ENCODE assay signal across 8 cellular contexts in the genomic region with DNA sequence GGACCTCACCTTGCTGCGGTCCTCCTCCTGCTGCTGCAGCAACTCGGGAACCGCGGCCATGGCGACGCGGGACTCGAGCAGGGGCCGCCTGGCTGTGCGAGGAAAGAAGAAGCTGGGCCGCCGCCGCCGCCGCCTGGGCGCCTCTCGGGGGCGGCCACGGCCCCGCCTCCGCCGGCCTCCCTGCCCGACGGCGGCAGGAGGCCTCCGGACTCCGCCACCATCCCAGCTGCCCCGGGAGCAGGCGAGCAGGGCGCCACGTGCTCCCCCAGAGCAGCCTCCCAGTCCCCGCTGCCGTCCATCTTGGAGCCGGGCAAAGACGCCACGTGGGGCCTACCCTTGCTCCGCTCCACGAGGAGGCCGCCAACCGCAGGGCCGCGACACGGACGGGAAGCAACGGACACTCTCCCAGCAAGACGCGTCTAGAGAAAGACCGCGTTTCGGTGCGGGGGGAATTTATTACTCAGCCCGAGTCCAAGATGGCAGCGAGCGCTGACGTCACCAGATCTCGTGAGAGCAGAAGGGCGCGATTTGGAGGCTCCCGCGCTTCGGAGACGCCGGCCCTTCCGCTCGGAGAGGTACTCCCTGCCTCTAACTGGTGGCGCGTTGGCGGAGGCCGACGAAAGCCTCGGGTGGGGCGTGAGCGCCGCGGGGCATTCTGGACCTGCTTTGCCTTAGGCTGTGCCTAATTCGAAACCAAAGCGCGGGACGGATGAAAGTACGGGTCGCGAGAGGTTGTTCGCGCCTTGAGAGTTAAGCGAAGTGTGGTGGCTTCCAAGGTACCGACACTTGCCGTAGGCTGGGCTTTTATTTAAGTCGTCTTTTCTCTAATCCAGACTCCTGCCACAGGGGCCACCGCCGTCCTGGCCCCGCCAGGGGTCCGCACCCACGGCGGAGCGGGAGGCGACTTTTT. TPM values are rescaled to one million over a fixed set of nuclear protein-coding genes. Genes with fewer than 3 reads are reported as not detected.
DNase-seq lines count a peak whose midpoint lies in the region; ATAC-seq and TF ChIP-seq lines count a peak whose summit lies in the region.

A gene with protein sequence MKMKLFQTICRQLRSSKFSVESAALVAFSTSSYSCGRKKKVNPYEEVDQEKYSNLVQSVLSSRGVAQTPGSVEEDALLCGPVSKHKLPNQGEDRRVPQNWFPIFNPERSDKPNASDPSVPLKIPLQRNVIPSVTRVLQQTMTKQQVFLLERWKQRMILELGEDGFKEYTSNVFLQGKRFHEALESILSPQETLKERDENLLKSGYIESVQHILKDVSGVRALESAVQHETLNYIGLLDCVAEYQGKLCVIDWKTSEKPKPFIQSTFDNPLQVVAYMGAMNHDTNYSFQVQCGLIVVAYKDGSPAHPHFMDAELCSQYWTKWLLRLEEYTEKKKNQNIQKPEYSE (plus strand): TSS at position 653 of the 910 bp plus-strand sequence. CDS start 842 bp downstream, outside the sequence.
A gene (minus strand): TSS at position 429 of the 910 bp plus-strand sequence. CDS start 369 bp downstream, at position 60.

- H3K4me3 Mint-ChIP-seq in IgD-negative memory B cell = peak within 1 kb of the TSS; percentile 95 to 99 (median 98)

- H3K9me3 ChIP-seq in mononuclear cell (ENCODE audit: low read depth, low read length) = no peaks in the 10 kb centered on the region

- TF ChIP-seq CTCF in epithelial cell of esophagus (IDR thresholded peaks at IDR 0.05; ENCODE audit: insufficient read depth, low read depth, low read length, missing control alignments) = no peak

- no peaks in the 10 kb centered on the region for H3K9me3 Mint-ChIP-seq in IgD-negative memory B cell

- DNase-seq in DMS 273 treated with DMSO at 0.1 percent for 48 hours (lab: John Stamatoyannopoulos, UW) = peak; percentile 98
- DNase-seq in OCI-M2 (lab: John Stamatoyannopoulos, UW; ENCODE audit: unreplicated experiment) = peak; percentile 95
- peak; percentile 99 for DNase-seq in activated T-cell treated with anti-CD3 and anti-CD28 coated beads for 4 hours
- peak; percentile 99 for DNase-seq in epithelial cell of esophagus (ENCODE audit: low read depth)
- DNase-seq in stimulated activated CD8-positive, alpha-beta memory T cell treated with anti-CD3 and anti-CD28 coated beads, Interleukin-4, amount 100 ng/mL, for 1 hour (ENCODE audit: low read depth in 2 of 2, low spot score in 1 of 2) = peak; percentile 98

- H3K4me3 ChIP-seq in epithelial cell of esophagus (ENCODE audit: low read length) (peak within 1 kb of the TSS; percentile 84), mononuclear cell (ENCODE audit: low read length) (peak within 1 kb of the TSS; percentile 99)

- no peaks in the 10 kb centered on the region for H3K27me3 Mint-ChIP-seq in IgD-negative memory B cell

- no peaks in the 10 kb centered on the region for H3K36me3 Mint-ChIP-seq in IgD-negative memory B cell

- peak within 1 kb of the TSS; percentile 95 to 99 (median 98) for H3K27ac Mint-ChIP-seq in IgD-negative memory B cell

- H3K27me3 ChIP-seq in mononuclear cell (ENCODE audit: insufficient read depth, low read length) = no peaks in the 10 kb centered on the region

- peak; percentile 79 for ATAC-seq in GM21529 (IDR thresholded peaks at IDR 0.05; ENCODE audit: unreplicated experiment)

- H3K4me1 Mint-ChIP-seq in IgD-negative memory B cell = peaks cover 44 to 52% (median 49%) of the 10 kb centered on the region in 3 donors

- peaks cover 75% of the 10 kb centered on the region for H3K4me1 ChIP-seq in mononuclear cell (ENCODE audit: insufficient read depth, low read length)

RNA-seq across cellular contexts. Expression of the first gene that starts in this region (rescaled TPM):
- polyA plus RNA-seq in IgD-negative memory B cell = 29.2 TPM
- 6.3 TPM for total RNA-seq in mononuclear cell

RNA-seq across cellular contexts. Expression of the second gene that starts in this region (rescaled TPM):
- 103 TPM for polyA plus RNA-seq in IgD-negative memory B cell
- total RNA-seq in mononuclear cell = 75.1 TPM

Comparison
In these comparisons a context has a peak if more than half of its experiments do, and no peak if none do; other contexts are left out.
1. Peak in every context shown above with its lines: DNase-seq, ATAC-seq and H3K4me3 ChIP-seq.